Comparison of ENCODE assay signal across 1 cellular context in genomic region chr3:132630612-132631011, GRCh38.
TF ChIP-seq lines count a peak whose summit lies in the region.

No MANE protein-coding gene starts in this region.

TF ChIP-seq in SK-N-SH treated with all-trans-retinoic acid at 6 μM for 48 hours, 23 proteins besides CTCF, POLR2A, EP300 and RAD21 (continued from another document):
- no peak for TF ChIP-seq PATZ1 (CRISPR knock-in tag; IDR thresholded peaks at IDR 0.05; ENCODE audit: borderline replicate concordance)
